Comparison of ENCODE assay signal across 27 cellular contexts in genomic region chr11:76841923-76842452, GRCh38. TPM values are rescaled to one million over a fixed set of nuclear protein-coding genes. Genes with fewer than 3 reads are reported as not detected.
A peak's percentile ranks its signal among the peaks of the same experiment; 100 is the strongest.
DNase-seq lines count a peak whose midpoint lies in the region; ATAC-seq, FAIRE-seq and TF ChIP-seq lines count a peak whose summit lies in the region.
"Had no signal": no experiment of that assay in that cellular context is flagged by ENCODE, and none has a peak within 500 bp of the region (broad histone marks: within the 10 kb centered on the region; RNA-seq: fewer than 3 reads in every experiment).

No MANE protein-coding gene starts in this region.

- CTCF ChIA-PET in K562 (lab: Yijun Ruan, JAX; ENCODE audit: low intra/inter-chr PET ratio) = no interaction called here

- H3K79me2 ChIP-seq in H9 (ENCODE audit: insufficient read depth, low read length) = no peaks in the 10 kb centered on the region
- H3K79me2 ChIP-seq in K562 (ENCODE audit: control insufficient read depth, insufficient read depth, low read length) = no peaks in the 10 kb centered on the region
- no peaks in the 10 kb centered on the region for H3K79me2 ChIP-seq in neural progenitor cell (ENCODE audit: low read depth)

- H2BK20ac ChIP-seq in H9 (ENCODE audit: low read depth, low read length, poor library complexity, severe bottlenecking) = no peak overlapping the region

- H4K8ac ChIP-seq in H9 (replicated peaks; ENCODE audit: insufficient read length, low read depth, low read length) = no peak overlapping the region

- no peak for FAIRE-seq in K562 (lab: Jason Lieb, UNC)
- FAIRE-seq: A549, GM12891, HTR-8/SVneo had no signal

- H3K36me3 Mint-ChIP-seq in H9 (ENCODE audit: insufficient read depth in 1 of 3, low read depth in 3 of 3) (peaks cover 0 to 4% (median 0%) of the 10 kb centered on the region in 3 experiments; a peak in 2 of 7 replicates), neural progenitor cell (no peaks in the 10 kb centered on the region), endothelial cell (ENCODE audit: low read depth, unreplicated experiment) (no peaks in the 10 kb centered on the region)

- H4K5ac ChIP-seq in H9 (ENCODE audit: insufficient read length, low read depth, low read length) = no peak overlapping the region

- H2AFZ ChIP-seq in H9 (ENCODE audit: low read length) (no peak overlapping the region), K562 (ENCODE audit: low read depth, low read length) (peak overlapping the region; percentile 22; the same call in 1 of the 2 replicates), neural progenitor cell (replicated peaks) (no peak overlapping the region)

- H3K9me1 ChIP-seq in K562 (ENCODE audit: control insufficient read depth, insufficient read depth, low read length) = no peaks in the 10 kb centered on the region

- in situ Hi-C loops in K562 (cut with MboI) = no loop called here

- WGBS in H9 (ENCODE audit: extremely low coverage, insufficient read length, low lambda C conversion rate) = no CpG with 5 or more reads among the region's 4 CpGs
- WGBS in K562 (ENCODE audit: insufficient coverage, low coverage, missing lambda C conversion rate) = 56% methylated on average over 4 of the region's 4 CpGs

- no peak for TF ChIP-seq RAD21 in K562 (CRISPR knock-in tag; conservative IDR thresholded peaks at IDR 0.05 in 1 of 2, IDR thresholded peaks at IDR 0.05 in 1 of 2)

- H3K23me2 ChIP-seq in H9 (ENCODE audit: insufficient read length, low read depth, low read length, poor library complexity, severe bottlenecking) = no peaks in the 10 kb centered on the region

- TF ChIP-seq EP300 in K562 (IDR thresholded peaks at IDR 0.05; ENCODE audit: low read length) = no peak

- H3K4me3 Mint-ChIP-seq in H9 (no peak overlapping the region), neural progenitor cell (no peak overlapping the region), endothelial cell (ENCODE audit: unreplicated experiment) (no peak overlapping the region)
- H3K4me3 Mint-ChIP-seq: CD4-positive, alpha-beta T cell; HFFc6 had no signal

- H3K27ac ChIP-seq in H9 (ENCODE audit: insufficient read length, low read depth, low read length) (no peak overlapping the region), K562 (ENCODE audit: extremely low read depth, low read depth, low read length) (no peak overlapping the region), neural progenitor cell (no peak overlapping the region)
- H3K27ac ChIP-seq: A549; BLaER1 treated with 17β-estradiol and CSF1 and Interleukin-3, amounts not matched to agents 10 nM and 100 nM; KMS-11; SJSA1 had no signal

- H2BK12ac ChIP-seq in H9 (ENCODE audit: insufficient read length, low read depth, low read length) = no peak overlapping the region

- H3K4me3 ChIP-seq in K562 = no peak overlapping the region
- no peak overlapping the region for H3K4me3 ChIP-seq in neural progenitor cell
- H3K4me3 ChIP-seq: A549; BLaER1 treated with 17β-estradiol and CSF1 and Interleukin-3, amounts not matched to agents 10 nM and 100 nM; HAP-1; SJSA1 had no signal

- TF ChIP-seq CTCF in H9 (conservative IDR thresholded peaks at IDR 0.05) (no peak), K562 (IDR thresholded peaks at IDR 0.05 in 2 of 3, conservative IDR thresholded peaks at IDR 0.05 in 1 of 3; ENCODE audit: insufficient read depth in 2 of 3, low read depth in 1 of 3, low read length in 3 of 3) (no peak), neural progenitor cell (IDR thresholded peaks at IDR 0.05) (no peak), endothelial cell (IDR thresholded peaks at IDR 0.05; ENCODE audit: unreplicated experiment) (no peak)

- H3K4me2 ChIP-seq in H9 (ENCODE audit: insufficient read depth, insufficient read length, low read length) (no peak overlapping the region), K562 (ENCODE audit: insufficient read depth, low read length) (no peak overlapping the region), neural progenitor cell (peak overlapping the region; percentile 47)
- H3K4me2 ChIP-seq: A549; BLaER1 treated with 17β-estradiol and CSF1 and Interleukin-3, amounts not matched to agents 10 nM and 100 nM; KMS-11 had no signal

- H3K27ac Mint-ChIP-seq in H9 (peak overlapping the region in 2 of 3 experiments; percentile 13 to 18; a peak in 2 of 7 replicates), neural progenitor cell (no peak overlapping the region), endothelial cell (ENCODE audit: unreplicated experiment) (no peak overlapping the region)
- H3K27ac Mint-ChIP-seq: CD4-positive, alpha-beta T cell; HFFc6 had no signal

- H2BK5ac ChIP-seq in H9 (ENCODE audit: insufficient read length, low read length) = no peak overlapping the region

- H3K4me1 Mint-ChIP-seq in H9 (peaks cover 18 to 24% of the 10 kb centered on the region in 2 experiments), neural progenitor cell (peaks cover 14% of the 10 kb centered on the region), endothelial cell (ENCODE audit: unreplicated experiment) (peaks cover 9% of the 10 kb centered on the region)

- H3K4me1 ChIP-seq in H9 (ENCODE audit: insufficient read depth, low read length) (no peaks in the 10 kb centered on the region), K562 (replicated peaks in 1 of 2; ENCODE audit: control insufficient read depth in 2 of 2, insufficient read depth in 2 of 2, low read length in 2 of 2) (peaks cover 14 to 17% of the 10 kb centered on the region in 2 experiments; a peak in 3 of 5 replicates), neural progenitor cell (peaks cover 25% of the 10 kb centered on the region)
- H3K4me1 ChIP-seq: HAP-1, SJSA1 had no signal

- H3K36me3 ChIP-seq in K562 (ENCODE audit: control insufficient read depth, insufficient read depth, low read length) (no peaks in the 10 kb centered on the region), neural progenitor cell (no peaks in the 10 kb centered on the region)
- H3K36me3 ChIP-seq: BLaER1 treated with 17β-estradiol and CSF1 and Interleukin-3, amounts not matched to agents 10 nM and 100 nM; HAP-1; SJSA1 had no signal

- no peaks in the 10 kb centered on the region for H3K79me1 ChIP-seq in H9 (ENCODE audit: insufficient read depth, low read depth, low read length, poor library complexity, severe bottlenecking)

- H4K20me1 ChIP-seq in H9 (ENCODE audit: control insufficient read depth, insufficient read depth, insufficient read length) = no peaks in the 10 kb centered on the region
- H4K20me1 ChIP-seq in K562 (replicated peaks; ENCODE audit: control insufficient read depth, insufficient read depth, low read length) = no peaks in the 10 kb centered on the region
- no peaks in the 10 kb centered on the region for H4K20me1 ChIP-seq in neural progenitor cell (ENCODE audit: low read depth)
- H4K20me1 ChIP-seq: BLaER1 treated with 17β-estradiol and CSF1 and Interleukin-3, amounts not matched to agents 10 nM and 100 nM had no signal

- no peaks in the 10 kb centered on the region for H3K27me3 ChIP-seq in H9 (ENCODE audit: insufficient read depth, low read length)
- no peaks in the 10 kb centered on the region for H3K27me3 ChIP-seq in K562 (ENCODE audit: control insufficient read depth in 2 of 2, insufficient read depth in 2 of 2, low read length in 2 of 2)
- no peaks in the 10 kb centered on the region for H3K27me3 ChIP-seq in neural progenitor cell
- H3K27me3 ChIP-seq: BLaER1 treated with 17β-estradiol and CSF1 and Interleukin-3, amounts not matched to agents 10 nM and 100 nM; SJSA1 had no signal

- POLR2A ChIA-PET in K562 (lab: Yijun Ruan, JAX) = interaction anchor here (0.9 kb wide), 1 partner anchor 13 kb away, joined by 3 read pairs; no protein-coding TSS in a partner anchor

- H3K9ac ChIP-seq in H9 (ENCODE audit: extremely low read depth, insufficient read length, low read length) (no peak overlapping the region), K562 (ENCODE audit: insufficient read depth in 1 of 2, low read depth in 2 of 2, low read length in 2 of 2) (no peak overlapping the region), neural progenitor cell (no peak overlapping the region)
- H3K9ac ChIP-seq: BLaER1 treated with 17β-estradiol and CSF1 and Interleukin-3, amounts not matched to agents 10 nM and 100 nM; KMS-11 had no signal

- no peak overlapping the region for H2AK5ac ChIP-seq in H9 (ENCODE audit: insufficient read length, low read length)

- H3K27me3 Mint-ChIP-seq in H9 (ENCODE audit: low read depth) (peaks cover 6% of the 10 kb centered on the region), neural progenitor cell (ENCODE audit: insufficient read depth, low read depth) (peaks cover 2% of the 10 kb centered on the region), endothelial cell (ENCODE audit: unreplicated experiment) (no peaks in the 10 kb centered on the region)

- H4K91ac ChIP-seq in H9 (ENCODE audit: insufficient read length, low read depth, low read length) = no peak overlapping the region

- no peak overlapping the region for H3K18ac ChIP-seq in H9 (ENCODE audit: insufficient read length, low read depth, low read length)

- H3K9me3 Mint-ChIP-seq in H9 (peaks cover 0 to 3% of the 10 kb centered on the region in 2 experiments; a peak in 2 of 5 replicates), neural progenitor cell (no peaks in the 10 kb centered on the region), endothelial cell (ENCODE audit: unreplicated experiment) (no peaks in the 10 kb centered on the region)
- H3K9me3 Mint-ChIP-seq: CD4-positive, alpha-beta T cell had no signal

- DNase-seq in DMS79 treated with DMSO at 0.1 percent for 48 hours (lab: John Stamatoyannopoulos, UW) = peak; percentile 81
- no peak for DNase-seq in H9
- DNase-seq in K562 (ENCODE audit: extremely low read depth in 1 of 4, low spot score in 3 of 4) = no peak
- no peak for DNase-seq in neural progenitor cell (ENCODE audit: low spot score)
- no peak for DNase-seq in GM19238 (ENCODE audit: insufficient read length, low spot score)
- no peak for DNase-seq in endothelial cell (ENCODE audit: low spot score)
- DNase-seq: AML-193; CD4-positive, alpha-beta T cell; GF-D8; HFFc6; NCI-H1048; NCI-H1417; NCI-H1694 treated with DMSO at 0.1 percent for 48 hours; NCI-H2081; NCI-H446 treated with DMSO at 0.1 percent for 48 hours; NCI-H526; NCI-H82; Right ventricle myocardium superior; RPMI8226 had no signal

- intact Hi-C loops in K562 (cut with micrococcal nuclease) = no loop called here

- no peak overlapping the region for H2BK15ac ChIP-seq in H9 (ENCODE audit: low read depth, low read length)

- no peak for ATAC-seq in K562
- ATAC-seq in esophagus mucosa = no peak
- ATAC-seq: A549 had no signal

- BruUV-seq in K562 (replicated peaks; lab: Mats Ljungman, UMichigan) = no TSS peak

- H3K9me3 ChIP-seq in H9 (ENCODE audit: control insufficient read depth, low read depth, low read length) (no peaks in the 10 kb centered on the region), K562 (replicated peaks; ENCODE audit: control insufficient read depth, insufficient read depth, low read depth, low read length) (no peaks in the 10 kb centered on the region), neural progenitor cell (ENCODE audit: low read depth) (no peaks in the 10 kb centered on the region)
- H3K9me3 ChIP-seq: A549, HAP-1, SJSA1 had no signal

- H3K23ac ChIP-seq in H9 (ENCODE audit: insufficient read length, low read depth, low read length) = no peak overlapping the region

- H3F3A ChIP-seq in neural progenitor cell (ENCODE audit: low read depth) = peaks cover 26% of the 10 kb centered on the region

- H3K56ac ChIP-seq in H9 (ENCODE audit: insufficient read length, low read depth, low read length) = no peak overlapping the region

- H2BK120ac ChIP-seq in H9 (ENCODE audit: low read depth, low read length, poor library complexity, severe bottlenecking) = no peak overlapping the region

- no peak overlapping the region for H3K14ac ChIP-seq in H9 (ENCODE audit: insufficient read depth, low read length)

- no peak for TF ChIP-seq POLR2A in K562 (conservative IDR thresholded peaks at IDR 0.05)

- no peak overlapping the region for H3K4ac ChIP-seq in H9 (ENCODE audit: low read depth, low read length)

- no peak overlapping the region for H3T11ph ChIP-seq in H9 (ENCODE audit: low read length)

RNA-seq across cellular contexts. Expression of gene ACER3, which starts 18.7 kb away (rescaled TPM):
- 14.7 and 17.2 TPM in 2 replicates for total RNA-seq in H9 (2021)
- total RNA-seq in K562 (2011; cell fraction: chromatin; rRNA removed; ENCODE audit: low replicate concordance) = 28.7 and 32.1 TPM in 2 replicates
- total RNA-seq in K562 (2011; cell fraction: nucleolus; rRNA removed) = 16.7 and 18.3 TPM in 2 replicates
- total RNA-seq in K562 (2011; cell fraction: nucleoplasm; rRNA removed) = 17.2 and 24.5 TPM in 2 replicates
- 5.6 and 7.5 TPM in 2 replicates for total RNA-seq in K562 (2014; rRNA removed)
- 9.5 and 13.3 TPM in 2 replicates for total RNA-seq in K562 (2014; rRNA removed; fragmentation: Illumina TruSeq; extraction: Trizol)
- 8.6 and 10.3 TPM in 2 replicates for total RNA-seq in K562 (2015; rRNA removed; fragmentation: Illumina TruSeq; extraction: Trizol)
- total RNA-seq in K562 (2021) = 10.5 and 13.1 TPM in 2 replicates
- polyA plus RNA-seq in K562 (2011; rRNA removed) = 18.7 and 23.8 TPM in 2 replicates
- polyA plus RNA-seq in K562 (2011; cell fraction: cytosol; rRNA removed) = 6.5 and 9.3 TPM in 2 replicates
- polyA plus RNA-seq in K562 (2011; cell fraction: nucleus; rRNA removed) = 11.8 and 12.2 TPM in 2 replicates
- polyA plus RNA-seq in K562 (2012) = 6.9 and 7.1 TPM in 2 replicates
- 8.2 and 11.3 TPM in 2 replicates for polyA plus RNA-seq in K562 (2014; fragmentation: Illumina TruSeq; extraction: Trizol)
- 1 to 10 TPM; 2.0 to 3.0 TPM for polyA plus RNA-seq in K562 (2014; fragmentation: Nextera tagmentation; extraction: Ambion mirVana)
- polyA plus RNA-seq in K562 (2014; rRNA removed) = 6.1 and 6.2 TPM in 2 replicates
- 21.6 and 23.6 TPM in 2 replicates for polyA minus RNA-seq in K562 (2011; rRNA and poly(A)+ RNA removed)
- 5.0 and 5.7 TPM in 2 replicates for polyA minus RNA-seq in K562 (2011; cell fraction: cytosol; rRNA and poly(A)+ RNA removed)
- 14.5 and 14.7 TPM in 2 replicates for polyA minus RNA-seq in K562 (2011; cell fraction: nucleus; rRNA and poly(A)+ RNA removed)
- total RNA-seq in neural progenitor cell (ENCODE audit: low replicate concordance) = 10.9 and 18.9 TPM in 2 replicates
- total RNA-seq in endothelial cell (ENCODE audit: unreplicated experiment) = 17.3 TPM
- total RNA-seq in esophagus mucosa = 26.0 TPM

RNA-seq across cellular contexts. Expression of gene TSKU, which starts 58.8 kb away (rescaled TPM):
- 25.4 and 27.4 TPM in 2 replicates for total RNA-seq in H9 (2021)
- total RNA-seq in K562 (2011; cell fraction: chromatin; rRNA removed; ENCODE audit: low replicate concordance) = 11.1 and 28.4 TPM in 2 replicates
- total RNA-seq in K562 (2011; cell fraction: nucleolus; rRNA removed) = 25.8 and 29.7 TPM in 2 replicates
- 21.8 and 26.4 TPM in 2 replicates for total RNA-seq in K562 (2011; cell fraction: nucleoplasm; rRNA removed)
- 8.4 and 14.1 TPM in 2 replicates for total RNA-seq in K562 (2014; rRNA removed)
- total RNA-seq in K562 (2014; rRNA removed; fragmentation: Illumina TruSeq; extraction: Trizol) = 3.3 and 4.2 TPM in 2 replicates
- total RNA-seq in K562 (2015; rRNA removed; fragmentation: Illumina TruSeq; extraction: Trizol) = 6.6 and 6.8 TPM in 2 replicates
- total RNA-seq in K562 (2021) = 11.9 and 14.1 TPM in 2 replicates
- 10.1 and 13.8 TPM in 2 replicates for polyA plus RNA-seq in K562 (2011; rRNA removed)
- polyA plus RNA-seq in K562 (2011; cell fraction: cytosol; rRNA removed) = 13.9 and 37.3 TPM in 2 replicates
- polyA plus RNA-seq in K562 (2011; cell fraction: nucleus; rRNA removed) = 7.1 and 14.0 TPM in 2 replicates
- polyA plus RNA-seq in K562 (2012) = 11.1 and 12.1 TPM in 2 replicates
- 8.4 and 12.1 TPM in 2 replicates for polyA plus RNA-seq in K562 (2014; fragmentation: Illumina TruSeq; extraction: Trizol)
- 1 to 10 TPM in 1 of 2 experiments, under 1 TPM in 1; 0.60 to 1.0 TPM for polyA plus RNA-seq in K562 (2014; fragmentation: Nextera tagmentation; extraction: Ambion mirVana)
- 9.1 and 12.3 TPM in 2 replicates for polyA plus RNA-seq in K562 (2014; rRNA removed)
- polyA minus RNA-seq in K562 (2011; rRNA and poly(A)+ RNA removed) = 7.3 and 10.2 TPM in 2 replicates
- polyA minus RNA-seq in K562 (2011; cell fraction: cytosol; rRNA and poly(A)+ RNA removed) = 11.4 and 12.7 TPM in 2 replicates
- 12.3 and 13.4 TPM in 2 replicates for polyA minus RNA-seq in K562 (2011; cell fraction: nucleus; rRNA and poly(A)+ RNA removed)
- total RNA-seq in neural progenitor cell (ENCODE audit: low replicate concordance) = 7.1 and 22.8 TPM in 2 replicates
- 29.9 TPM for total RNA-seq in endothelial cell (ENCODE audit: unreplicated experiment)
- total RNA-seq in esophagus mucosa = 50.7 TPM

Comparison
In these comparisons a context has a peak if more than half of its experiments do, and no peak if none do; other contexts are left out.
1. H3K27ac Mint-ChIP-seq: peak in H9 (2 of 3); none in neural progenitor cell (single experiment) and endothelial cell (single experiment).